8 cellular contexts compared by ENCODE assay signal in genomic region chr3:64163019-64163754, GRCh38.
A peak's percentile ranks its signal among the peaks of the same experiment; 100 is the strongest.
DNase-seq lines count a peak whose midpoint lies in the region; ATAC-seq and TF ChIP-seq lines count a peak whose summit lies in the region.
"Had no signal": no experiment of that assay in that cellular context is flagged by ENCODE, and none has a peak within 500 bp of the region (broad histone marks: within the 10 kb centered on the region; RNA-seq: fewer than 3 reads in every experiment).

No MANE protein-coding gene starts in this region.

- H3K4me3 ChIP-seq in esophagus squamous epithelium (no peak overlapping the region), thymus (ENCODE audit: low read length) (no peak overlapping the region)

- DNase-seq in esophagus squamous epithelium (lab: John Stamatoyannopoulos, UW) (no peak), midbrain (lab: John Stamatoyannopoulos, UW) (no peak)
- no peak for DNase-seq in activated CD4-positive, alpha-beta T cell treated with anti-CD3 and anti-CD28 coated beads, Interleukin-2, amount 10 ng/mL, durations not matched to agents 7 days and 5 days
- DNase-seq: activated T-cell treated with anti-CD3 and anti-CD28 coated beads, Interleukin-2, amount 50 U/mL, for 48 hours had no signal

- H3K4me1 Mint-ChIP-seq in activated CD4-positive, alpha-beta T cell treated with anti-CD3 and anti-CD28 coated beads, Interleukin-2, amount 10 ng/mL, durations not matched to agents 7 days and 5 days = no peaks in the 10 kb centered on the region

- no peaks in the 10 kb centered on the region for H3K9me3 Mint-ChIP-seq in activated CD4-positive, alpha-beta T cell treated with anti-CD3 and anti-CD28 coated beads, Interleukin-2, amount 10 ng/mL, durations not matched to agents 7 days and 5 days

- no peak overlapping the region for H3K27ac Mint-ChIP-seq in activated CD4-positive, alpha-beta T cell treated with anti-CD3 and anti-CD28 coated beads, Interleukin-2, amount 10 ng/mL, durations not matched to agents 7 days and 5 days

- TF ChIP-seq CTCF in esophagus squamous epithelium (IDR thresholded peaks at IDR 0.05) = no peak

- H3K27ac ChIP-seq in esophagus squamous epithelium = peak overlapping the region; percentile 61 to 83 (median 73)
- peak overlapping the region; percentile 50 for H3K27ac ChIP-seq in thymus (ENCODE audit: low read depth)

- no peak overlapping the region for H3K4me3 Mint-ChIP-seq in activated CD4-positive, alpha-beta T cell treated with anti-CD3 and anti-CD28 coated beads, Interleukin-2, amount 10 ng/mL, durations not matched to agents 7 days and 5 days

- peaks cover 0 to 21% (median 5%) of the 10 kb centered on the region in 3 donors for H3K36me3 ChIP-seq in esophagus squamous epithelium
- H3K36me3 ChIP-seq in thymus (ENCODE audit: control insufficient read depth, insufficient read depth) = no peaks in the 10 kb centered on the region

- POLR2A ChIA-PET in activated CD4-positive, alpha-beta T cell treated with anti-CD3 and anti-CD28 coated beads, Interleukin-2, amount 10 ng/mL, durations not matched to agents 7 days and 5 days (lab: Charles Lee) = no interaction called here

- intact Hi-C loops in esophagus squamous epithelium (cut with DNase I) = no loop called here

- CTCF ChIA-PET in activated CD4-positive, alpha-beta T cell treated with anti-CD3 and anti-CD28 coated beads, Interleukin-2, amount 10 ng/mL, durations not matched to agents 7 days and 5 days (lab: Charles Lee) = interaction anchor here (1.2 kb wide), 1 partner anchor 11 kb away, joined by 3 read pairs; no protein-coding TSS in a partner anchor

- H3K27me3 ChIP-seq in esophagus squamous epithelium (no peaks in the 10 kb centered on the region), thymus (ENCODE audit: control insufficient read depth, insufficient read depth) (no peaks in the 10 kb centered on the region)

- 29 to 54% methylated on average over 8 of the region's 8 CpGs for WGBS in esophagus squamous epithelium, 2 donors
- WGBS in thymus = 91% methylated on average over 8 of the region's 8 CpGs

- no peaks in the 10 kb centered on the region for H3K9me3 ChIP-seq in esophagus squamous epithelium
- H3K9me3 ChIP-seq in thymus (ENCODE audit: control insufficient read depth) = no peaks in the 10 kb centered on the region

- H3K27me3 Mint-ChIP-seq in activated CD4-positive, alpha-beta T cell treated with anti-CD3 and anti-CD28 coated beads, Interleukin-2, amount 10 ng/mL, durations not matched to agents 7 days and 5 days = peaks cover 7% of the 10 kb centered on the region

- TF ChIP-seq POLR2A in esophagus squamous epithelium (IDR thresholded peaks at IDR 0.05) = no peak

- no peaks in the 10 kb centered on the region for H3K36me3 Mint-ChIP-seq in activated CD4-positive, alpha-beta T cell treated with anti-CD3 and anti-CD28 coated beads, Interleukin-2, amount 10 ng/mL, durations not matched to agents 7 days and 5 days (ENCODE audit: low read depth)

- H3K4me1 ChIP-seq in esophagus squamous epithelium (peaks cover 22 to 96% (median 45%) of the 10 kb centered on the region in 3 donors), thymus (ENCODE audit: control insufficient read depth, insufficient read depth, low read length) (no peaks in the 10 kb centered on the region)

- ATAC-seq in GM21390 (IDR thresholded peaks at IDR 0.05; ENCODE audit: unreplicated experiment) (peak; percentile 16), HG03442 (IDR thresholded peaks at IDR 0.05; ENCODE audit: unreplicated experiment) (peak; percentile 39), HG03025 (IDR thresholded peaks at IDR 0.05; ENCODE audit: low FRiP score, unreplicated experiment) (no peak)
